ENCODE assay signal across 18 cellular contexts in the genomic region with DNA sequence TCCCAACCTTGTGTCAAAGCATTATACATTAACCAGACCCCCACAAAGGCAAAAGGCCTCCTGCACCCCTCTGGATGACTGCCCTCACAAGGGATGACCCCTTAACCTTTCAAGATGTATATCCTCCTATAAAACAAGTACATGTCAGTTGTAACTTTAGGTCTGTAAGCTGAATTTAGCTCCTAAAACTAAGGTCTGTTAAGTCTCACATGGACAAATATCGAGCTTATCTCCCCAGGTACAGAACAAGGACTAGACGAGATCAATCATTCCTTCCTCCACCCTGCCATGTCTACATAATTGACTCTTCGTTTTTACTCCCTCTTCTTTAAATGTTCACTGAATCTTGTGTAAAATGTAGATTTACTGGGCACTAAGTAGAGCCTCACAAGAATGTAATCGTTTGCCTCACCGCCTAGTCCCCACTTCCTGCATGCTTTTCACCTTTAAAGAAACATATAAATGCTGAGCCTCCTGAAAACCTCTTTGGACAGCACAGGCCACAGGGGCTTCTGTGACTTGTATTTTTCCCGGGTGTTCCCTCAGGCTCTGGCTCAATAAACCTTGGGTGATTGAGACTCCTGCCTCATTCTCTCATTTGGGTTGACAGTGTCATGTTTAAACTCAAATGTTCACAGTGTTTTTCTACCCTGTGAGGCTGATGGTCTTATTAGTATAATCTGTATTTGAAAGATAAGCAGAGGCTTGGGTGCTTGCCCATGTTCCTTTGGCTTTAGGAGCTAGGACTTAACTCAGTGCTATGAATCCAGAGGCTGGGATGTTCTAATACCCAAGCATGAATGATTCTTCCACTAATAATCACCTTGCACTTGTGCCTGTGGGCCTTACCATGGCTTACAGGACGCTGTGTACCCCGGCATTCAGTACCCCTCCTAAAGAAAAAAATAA. TPM values are rescaled to one million over a fixed set of nuclear protein-coding genes. Genes with fewer than 3 reads are reported as not detected.
A peak's percentile ranks its signal among the peaks of the same experiment; 100 is the strongest.
DNase-seq lines count a peak whose midpoint lies in the region; ATAC-seq, FAIRE-seq and TF ChIP-seq lines count a peak whose summit lies in the region.
"Had no signal": no experiment of that assay in that cellular context is flagged by ENCODE, and none has a peak within 500 bp of the region (broad histone marks: within the 10 kb centered on the region; RNA-seq: fewer than 3 reads in every experiment).

No MANE protein-coding gene starts in this region.

- CTCF ChIA-PET in HepG2 (lab: Yijun Ruan, JAX; ENCODE audit: low intra/inter-chr PET ratio, low total read pairs): no interaction called here
- CTCF ChIA-PET in K562 (lab: Yijun Ruan, JAX; ENCODE audit: low intra/inter-chr PET ratio): no interaction called here

- DNase-seq in HepG2 (ENCODE audit: low spot score) (no peak), right lobe of liver (no peak), K562 (ENCODE audit: extremely low read depth in 1 of 4, low spot score in 3 of 4) (peak in 1 of 4 experiments; percentile 12), trophoblast cell (no peak), midbrain (lab: John Stamatoyannopoulos, UW) (no peak), mesenchymal stem cell (no peak)
- DNase-seq: Caco-2; CD4-positive, alpha-beta T cell; GDM1; H9; NCI-H1105; NCI-H2081 treated with DMSO at 0.1 percent for 48 hours; NCI-H510A treated with DMSO at 0.1 percent for 48 hours; NCI-H82; SIG-M5 had no signal

- TF ChIP-seq RAD21 in HepG2 (CRISPR knock-in tag; IDR thresholded peaks at IDR 0.05): no peak
- no peak for TF ChIP-seq RAD21 in K562 (CRISPR knock-in tag; conservative IDR thresholded peaks at IDR 0.05 in 1 of 2, IDR thresholded peaks at IDR 0.05 in 1 of 2)

- POLR2A ChIA-PET in HepG2 (lab: Yijun Ruan, JAX) (no interaction called here), K562 (lab: Yijun Ruan, JAX) (no interaction called here)

- in situ Hi-C loops in HepG2 (cut with HindIII; ENCODE audit: extremely low pct_ligation_motif_present, low pct_unique_long_range_greater_than_20kb): loop anchor here (25.0 kb wide), 1 partner anchor 378 kb away; the partner anchor contains the start of gene PCTP
- in situ Hi-C loops in K562 (cut with MboI): no loop called here

- intact Hi-C loops in HepG2 (cut with micrococcal nuclease; ENCODE audit: unreplicated experiment): no loop called here
- intact Hi-C loops in right lobe of liver (cut with DNase I): no loop called here
- intact Hi-C loops in K562 (cut with micrococcal nuclease): no loop called here

- H3K14ac ChIP-seq in trophoblast cell (ENCODE audit: low read length) (no peak overlapping the region), mesenchymal stem cell (ENCODE audit: low read length in 2 of 2) (no peak overlapping the region)

- H2BK12ac ChIP-seq in trophoblast cell (ENCODE audit: low read length): no peak overlapping the region
- no peak overlapping the region for H2BK12ac ChIP-seq in mesenchymal stem cell (ENCODE audit: low read length in 2 of 2)

- no peak overlapping the region for H3K23ac ChIP-seq in trophoblast cell (ENCODE audit: low read length)
- no peak overlapping the region for H3K23ac ChIP-seq in mesenchymal stem cell (ENCODE audit: low read length in 2 of 2)

- no peak overlapping the region for H3K9ac ChIP-seq in HepG2 (ENCODE audit: insufficient read depth, low read depth, low read length)
- H3K9ac ChIP-seq in K562 (ENCODE audit: insufficient read depth in 1 of 2, low read depth in 2 of 2, low read length in 2 of 2): no peak overlapping the region
- H3K9ac ChIP-seq in trophoblast cell (ENCODE audit: low read length): no peak overlapping the region
- no peak overlapping the region for H3K9ac ChIP-seq in mesenchymal stem cell (ENCODE audit: low read length)

- no peak overlapping the region for H3K4ac ChIP-seq in trophoblast cell (ENCODE audit: low read depth, low read length)
- no peak overlapping the region for H3K4ac ChIP-seq in mesenchymal stem cell (ENCODE audit: low read depth in 1 of 2, low read length in 2 of 2)

- ATAC-seq in HepG2 (no peak; the same call in 2 of the 3 replicates), right lobe of liver (no peak), K562 (peak; percentile 22; the same call in 1 of the 3 replicates), GM19324 (IDR thresholded peaks at IDR 0.05; ENCODE audit: low FRiP score, unreplicated experiment) (no peak)
- ATAC-seq: A549 had no signal

- H4K91ac ChIP-seq in trophoblast cell (ENCODE audit: low read depth, low read length): no peak overlapping the region
- no peak overlapping the region for H4K91ac ChIP-seq in mesenchymal stem cell (ENCODE audit: low read length)

- H2BK5ac ChIP-seq in trophoblast cell (ENCODE audit: low read depth, low read length, poor library complexity) (peak overlapping the region; percentile 68), mesenchymal stem cell (ENCODE audit: low read depth, low read length, poor library complexity, severe bottlenecking) (no peak overlapping the region)

- TF ChIP-seq EP300 in HepG2 (IDR thresholded peaks at IDR 0.05; ENCODE audit: low read depth in 2 of 2, low read length in 2 of 2): no peak
- no peak for TF ChIP-seq EP300 in HepG2 (CRISPR knock-in tag; IDR thresholded peaks at IDR 0.05; ENCODE audit: borderline replicate concordance)
- TF ChIP-seq EP300 in K562 (IDR thresholded peaks at IDR 0.05; ENCODE audit: low read length): no peak

- H3K4me2 ChIP-seq in HepG2 (ENCODE audit: low read depth, low read length) (peak overlapping the region; percentile 5), K562 (ENCODE audit: insufficient read depth, low read length) (no peak overlapping the region), trophoblast cell (ENCODE audit: low read length) (no peak overlapping the region), mesenchymal stem cell (ENCODE audit: low read length, poor library complexity, severe bottlenecking) (no peak overlapping the region)
- H3K4me2 ChIP-seq: A549 had no signal

- no peaks in the 10 kb centered on the region for H3K9me1 ChIP-seq in K562 (ENCODE audit: control insufficient read depth, insufficient read depth, low read length)

- no peak overlapping the region for H4K8ac ChIP-seq in trophoblast cell (ENCODE audit: low read depth, low read length)
- H4K8ac ChIP-seq in mesenchymal stem cell (ENCODE audit: low read length): no peak overlapping the region

- 47% methylated on average over 7 of the region's 8 CpGs for WGBS in HepG2 (ENCODE audit: low lambda C conversion rate)
- 55% methylated on average over 7 of the region's 8 CpGs for WGBS in right lobe of liver (ENCODE audit: insufficient coverage, low coverage, low lambda C conversion rate, missing lambda C conversion rate)
- WGBS in K562 (ENCODE audit: insufficient coverage, low coverage, missing lambda C conversion rate): 27% methylated on average over 8 of the region's 8 CpGs
- no CpG with 5 or more reads among the region's 8 CpGs for WGBS in trophoblast cell (ENCODE audit: extremely low coverage, insufficient coverage, insufficient read length)
- 4% methylated on average over 4 of the region's 8 CpGs for WGBS in mesenchymal stem cell

- no peak overlapping the region for H3K27ac ChIP-seq in HepG2 (ENCODE audit: extremely low read length, insufficient read depth, low read length)
- H3K27ac ChIP-seq in right lobe of liver: no peak overlapping the region
- no peak overlapping the region; the same call in 2 of the 3 replicates for H3K27ac ChIP-seq in K562 (ENCODE audit: extremely low read depth, low read depth, low read length)
- peak overlapping the region; percentile 92 for H3K27ac ChIP-seq in trophoblast cell (ENCODE audit: low read depth, low read length)
- H3K27ac ChIP-seq in mesenchymal stem cell (ENCODE audit: low read length, poor library complexity, severe bottlenecking): no peak overlapping the region
- H3K27ac ChIP-seq: A549 had no signal

- no peaks in the 10 kb centered on the region; a peak in 1 of 5 replicates for H3K27me3 ChIP-seq in HepG2 (ENCODE audit: control insufficient read depth in 1 of 2, insufficient read depth in 2 of 2, low read length in 2 of 2)
- H3K27me3 ChIP-seq in right lobe of liver: no peaks in the 10 kb centered on the region
- no peaks in the 10 kb centered on the region for H3K27me3 ChIP-seq in K562 (ENCODE audit: control insufficient read depth in 2 of 2, insufficient read depth in 2 of 2, low read length in 2 of 2)
- no peaks in the 10 kb centered on the region for H3K27me3 ChIP-seq in trophoblast cell (ENCODE audit: insufficient read depth, low read length)
- peaks cover 0 to 13% of the 10 kb centered on the region in 2 experiments for H3K27me3 ChIP-seq in mesenchymal stem cell (ENCODE audit: control insufficient read depth in 1 of 2, insufficient read depth in 1 of 2, low read length in 2 of 2)

- no peak for TF ChIP-seq POLR2A in HepG2 (IDR thresholded peaks at IDR 0.05; ENCODE audit: insufficient read depth in 1 of 2, low read depth in 2 of 2, low read length in 2 of 2)
- no peak for TF ChIP-seq POLR2A in right lobe of liver (IDR thresholded peaks at IDR 0.05)
- TF ChIP-seq POLR2A in K562 (conservative IDR thresholded peaks at IDR 0.05): no peak

- no peak overlapping the region for H2BK15ac ChIP-seq in mesenchymal stem cell (ENCODE audit: low read depth, poor library complexity, severe bottlenecking)

- no peaks in the 10 kb centered on the region for H3K36me3 ChIP-seq in HepG2 (replicated peaks in 1 of 2; ENCODE audit: control insufficient read depth in 1 of 2, insufficient read depth in 2 of 2, low read length in 2 of 2)
- H3K36me3 ChIP-seq in right lobe of liver: no peaks in the 10 kb centered on the region
- H3K36me3 ChIP-seq in K562 (ENCODE audit: control insufficient read depth, insufficient read depth, low read length): no peaks in the 10 kb centered on the region
- H3K36me3 ChIP-seq in trophoblast cell (ENCODE audit: control insufficient read depth in 1 of 2, insufficient read depth in 2 of 2, low read length in 2 of 2): no peaks in the 10 kb centered on the region
- H3K36me3 ChIP-seq in mesenchymal stem cell (ENCODE audit: control insufficient read depth in 1 of 2, insufficient read depth in 2 of 2, low read depth in 1 of 2, low read length in 2 of 2): no peaks in the 10 kb centered on the region

- H4K20me1 ChIP-seq in HepG2 (ENCODE audit: insufficient read depth, low read length): no peaks in the 10 kb centered on the region
- no peaks in the 10 kb centered on the region for H4K20me1 ChIP-seq in K562 (replicated peaks; ENCODE audit: control insufficient read depth, insufficient read depth, low read length)

- H3K18ac ChIP-seq in trophoblast cell (ENCODE audit: low read length) (no peak overlapping the region), mesenchymal stem cell (ENCODE audit: low read depth in 1 of 2, low read length in 2 of 2) (no peak overlapping the region)

- TF ChIP-seq CTCF in HepG2 (CRISPR knock-in tag; IDR thresholded peaks at IDR 0.05) (no peak), right lobe of liver (IDR thresholded peaks at IDR 0.05) (no peak), K562 (IDR thresholded peaks at IDR 0.05 in 2 of 3, conservative IDR thresholded peaks at IDR 0.05 in 1 of 3; ENCODE audit: insufficient read depth in 2 of 3, low read depth in 1 of 3, low read length in 3 of 3) (no peak)

- H2BK120ac ChIP-seq in trophoblast cell (ENCODE audit: insufficient read depth, low read length, poor library complexity) (no peak overlapping the region), mesenchymal stem cell (ENCODE audit: low read depth, low read length) (no peak overlapping the region)

- BruUV-seq in HepG2 (replicated peaks; lab: Mats Ljungman, UMichigan) (no TSS peak), K562 (replicated peaks; lab: Mats Ljungman, UMichigan) (no TSS peak)

- H3K4me3 ChIP-seq in HepG2 (replicated peaks in 1 of 3; ENCODE audit: insufficient read depth in 1 of 3, low read depth in 2 of 3, low read length in 3 of 3) (no peak overlapping the region), right lobe of liver (no peak overlapping the region), K562 (no peak overlapping the region), trophoblast cell (ENCODE audit: low read depth, low read length) (no peak overlapping the region), mesenchymal stem cell (ENCODE audit: insufficient read depth in 1 of 2, low read depth in 1 of 2, low read length in 2 of 2) (no peak overlapping the region)
- H3K4me3 ChIP-seq: A549 had no signal

- H3K4me1 ChIP-seq in HepG2 (ENCODE audit: insufficient read depth, low read length) (peaks cover 30% of the 10 kb centered on the region), right lobe of liver (no peaks in the 10 kb centered on the region), K562 (replicated peaks in 1 of 2; ENCODE audit: control insufficient read depth in 2 of 2, insufficient read depth in 2 of 2, low read length in 2 of 2) (peaks cover 0 to 9% of the 10 kb centered on the region in 2 experiments; a peak in 3 of 5 replicates), trophoblast cell (ENCODE audit: control insufficient read depth in 1 of 2, insufficient read depth in 2 of 2, low read length in 2 of 2) (peaks cover 11 to 15% of the 10 kb centered on the region in 2 experiments), mesenchymal stem cell (ENCODE audit: control insufficient read depth, insufficient read depth, low read depth, low read length) (no peaks in the 10 kb centered on the region)
- H3K4me1 ChIP-seq: A549, Caco-2 had no signal

- no peaks in the 10 kb centered on the region for H3K9me3 ChIP-seq in HepG2 (ENCODE audit: low read length)
- no peaks in the 10 kb centered on the region for H3K9me3 ChIP-seq in right lobe of liver
- no peaks in the 10 kb centered on the region for H3K9me3 ChIP-seq in K562 (replicated peaks; ENCODE audit: control insufficient read depth, insufficient read depth, low read depth, low read length)
- no peaks in the 10 kb centered on the region for H3K9me3 ChIP-seq in trophoblast cell (ENCODE audit: insufficient read depth, low read depth, low read length)
- H3K9me3 ChIP-seq in mesenchymal stem cell (ENCODE audit: control insufficient read depth, low read length): no peaks in the 10 kb centered on the region
- H3K9me3 ChIP-seq: A549, Caco-2 had no signal

- FAIRE-seq in HepG2 (lab: Jason Lieb, UNC): peak; percentile 60
- FAIRE-seq in K562 (lab: Jason Lieb, UNC): peak; percentile 37
- FAIRE-seq: A549, HTR-8/SVneo had no signal

- H4K12ac ChIP-seq in trophoblast cell (ENCODE audit: low read depth, low read length): no peak overlapping the region

- H2AFZ ChIP-seq in HepG2 (ENCODE audit: low read length): no peak overlapping the region
- H2AFZ ChIP-seq in K562 (ENCODE audit: low read depth, low read length): peak overlapping the region; percentile 52
- H2AFZ ChIP-seq in trophoblast cell (ENCODE audit: insufficient read depth, low read length, poor library complexity): no peak overlapping the region
- H2AFZ ChIP-seq in mesenchymal stem cell (ENCODE audit: low read depth, low read length): no peak overlapping the region

- H3K79me1 ChIP-seq in trophoblast cell (ENCODE audit: low read length) (peaks cover 12% of the 10 kb centered on the region), mesenchymal stem cell (replicated peaks; ENCODE audit: low read length, poor library complexity, severe bottlenecking) (no peaks in the 10 kb centered on the region)

- H3K79me2 ChIP-seq in HepG2 (ENCODE audit: insufficient read depth, low read length) (no peaks in the 10 kb centered on the region), K562 (ENCODE audit: control insufficient read depth, insufficient read depth, low read length) (no peaks in the 10 kb centered on the region), trophoblast cell (ENCODE audit: control insufficient read depth, insufficient read depth, low read length, poor library complexity) (no peaks in the 10 kb centered on the region)

- H2AK5ac ChIP-seq in trophoblast cell (ENCODE audit: low read length): no peak overlapping the region
- H2AK5ac ChIP-seq in mesenchymal stem cell (ENCODE audit: low read length, severe bottlenecking): no peak overlapping the region

RNA-seq across cellular contexts. Expression of gene MMD, which starts 37.6 kb away (rescaled TPM):
- total RNA-seq in HepG2 (2016; rRNA removed; fragmentation: Illumina TruSeq; extraction: Trizol): 121 and 137 TPM in 2 replicates
- 99.7 and 114 TPM in 2 replicates for total RNA-seq in HepG2 (2016; cell fraction: cytosol; rRNA removed; fragmentation: Illumina TruSeq; extraction: Trizol; ENCODE audit: low read depth)
- 116 and 133 TPM in 2 replicates for total RNA-seq in HepG2 (2016; cell fraction: insoluble cytoplasmic fraction; rRNA removed; fragmentation: Illumina TruSeq; extraction: Trizol)
- total RNA-seq in HepG2 (2016; cell fraction: membrane; rRNA removed; fragmentation: Illumina TruSeq; extraction: Trizol): 235 and 252 TPM in 2 replicates
- 88.1 and 105 TPM in 2 replicates for total RNA-seq in HepG2 (2016; cell fraction: nucleus; rRNA removed; fragmentation: Illumina TruSeq; extraction: Trizol)
- 183 and 225 TPM in 2 replicates for polyA plus RNA-seq in HepG2 (2011; rRNA removed)
- 146 and 162 TPM in 2 replicates for polyA plus RNA-seq in HepG2 (2011; cell fraction: cytosol; rRNA removed)
- polyA plus RNA-seq in HepG2 (2011; cell fraction: nucleus; rRNA removed): 117 and 147 TPM in 2 replicates
- 189 and 194 TPM in 2 replicates for polyA plus RNA-seq in HepG2 (2012)
- 146 and 160 TPM in 2 replicates for polyA plus RNA-seq in HepG2 (2016; cell fraction: cytosol; fragmentation: Illumina TruSeq; extraction: Trizol; ENCODE audit: low read depth)
- 156 and 164 TPM in 2 replicates for polyA plus RNA-seq in HepG2 (2016; cell fraction: insoluble cytoplasmic fraction; fragmentation: Illumina TruSeq; extraction: Trizol; ENCODE audit: low read depth)
- 231 and 245 TPM in 2 replicates for polyA plus RNA-seq in HepG2 (2016; cell fraction: membrane; fragmentation: Illumina TruSeq; extraction: Trizol; ENCODE audit: low read depth)
- polyA plus RNA-seq in HepG2 (2016; cell fraction: nucleus; fragmentation: Illumina TruSeq; extraction: Trizol; ENCODE audit: insufficient read depth, low read depth): 151 and 156 TPM in 2 replicates
- 4.3 and 244 TPM in 2 replicates for polyA minus RNA-seq in HepG2 (2011; rRNA and poly(A)+ RNA removed; ENCODE audit: low replicate concordance)
- 111 and 112 TPM in 2 replicates for polyA minus RNA-seq in HepG2 (2011; cell fraction: cytosol; rRNA and poly(A)+ RNA removed)
- 154 and 170 TPM in 2 replicates for polyA minus RNA-seq in HepG2 (2011; cell fraction: nucleus; rRNA and poly(A)+ RNA removed)
- 10 to 100 TPM in 4 of 6 experiments, 1 to 10 TPM in 2; 2.8 to 17.2 (median 12.4) TPM for total RNA-seq in right lobe of liver
- total RNA-seq in K562 (2011; cell fraction: chromatin; rRNA removed; ENCODE audit: low replicate concordance): 16.5 and 29.7 TPM in 2 replicates
- total RNA-seq in K562 (2011; cell fraction: nucleolus; rRNA removed): 11.6 and 13.0 TPM in 2 replicates
- 17.2 and 29.8 TPM in 2 replicates for total RNA-seq in K562 (2011; cell fraction: nucleoplasm; rRNA removed)
- total RNA-seq in K562 (2014; rRNA removed): 6.7 and 11.0 TPM in 2 replicates
- 10.7 and 11.7 TPM in 2 replicates for total RNA-seq in K562 (2014; rRNA removed; fragmentation: Illumina TruSeq; extraction: Trizol)
- 7.3 and 8.8 TPM in 2 replicates for total RNA-seq in K562 (2015; rRNA removed; fragmentation: Illumina TruSeq; extraction: Trizol)
- total RNA-seq in K562 (2021): 15.2 TPM in 2 replicates
- 17.7 and 18.9 TPM in 2 replicates for polyA plus RNA-seq in K562 (2011; rRNA removed)
- 9.2 and 11.6 TPM in 2 replicates for polyA plus RNA-seq in K562 (2011; cell fraction: cytosol; rRNA removed)
- 12.3 and 13.0 TPM in 2 replicates for polyA plus RNA-seq in K562 (2011; cell fraction: nucleus; rRNA removed)
- 8.0 and 11.8 TPM in 2 replicates for polyA plus RNA-seq in K562 (2012)
- 9.6 and 11.1 TPM in 2 replicates for polyA plus RNA-seq in K562 (2014; fragmentation: Illumina TruSeq; extraction: Trizol)
- 1 to 10 TPM; 3.1 to 4.0 TPM for polyA plus RNA-seq in K562 (2014; fragmentation: Nextera tagmentation; extraction: Ambion mirVana)
- 11.5 and 12.6 TPM in 2 replicates for polyA plus RNA-seq in K562 (2014; rRNA removed)
- polyA minus RNA-seq in K562 (2011; rRNA and poly(A)+ RNA removed): 14.3 TPM in 2 replicates
- 3.5 and 7.0 TPM in 2 replicates for polyA minus RNA-seq in K562 (2011; cell fraction: cytosol; rRNA and poly(A)+ RNA removed)
- 9.4 and 13.0 TPM in 2 replicates for polyA minus RNA-seq in K562 (2011; cell fraction: nucleus; rRNA and poly(A)+ RNA removed)
- polyA plus RNA-seq in trophoblast cell (2013): 52.1 and 57.7 TPM in 2 replicates
- 126 TPM for polyA plus RNA-seq in mesenchymal stem cell (2013, experiment 1 of 2)
- 132 TPM for polyA plus RNA-seq in mesenchymal stem cell (2013, experiment 2 of 2)

Comparison
In these comparisons a context has a peak if more than half of its experiments do, and no peak if none do; other contexts are left out.
1. Of the 241 proteins assayed by ChIP-seq in both HepG2 and K562: peak only in HepG2: none; only in K562: none; in both: ZNF232; in neither: 240.